ENCODE assay signal across 23 cellular contexts in genomic region chr1:5242850-5243249, GRCh38.
"Had no signal": no experiment of that assay in that cellular context is flagged by ENCODE, and none has a peak within 500 bp of the region (broad histone marks: within the 10 kb centered on the region; RNA-seq: fewer than 3 reads in every experiment).

No MANE protein-coding gene starts in this region.

- H3K4me1 Mint-ChIP-seq: endodermal cell, mesothelial cell of epicardium had no signal

- H3K27me3 Mint-ChIP-seq: dendritic cell treated with granulocyte-macrophage colony-stimulating factor and Interleukin-4, amounts not matched to agents 40 ng/mL and 50 ng/mL, for 4 days had no signal

- H3K4me3 Mint-ChIP-seq: dendritic cell treated with granulocyte-macrophage colony-stimulating factor and Interleukin-4, amounts not matched to agents 40 ng/mL and 50 ng/mL, for 4 days; effector memory CD8-positive, alpha-beta T cell; endodermal cell; mesothelial cell of epicardium had no signal

- H3K27ac ChIP-seq: colonic mucosa, epithelial cell of prostate, esophagus squamous epithelium, gastrocnemius medialis, heart right ventricle, left lung, lower lobe of right lung had no signal

- H3K36me3 Mint-ChIP-seq: mesothelial cell of epicardium had no signal

- H3K27me3 ChIP-seq: colonic mucosa, gastrocnemius medialis, left lung had no signal

- H3K9me3 ChIP-seq: colonic mucosa, gastrocnemius medialis, lower lobe of right lung, mucosa of descending colon had no signal

- H3K4me1 ChIP-seq: colonic mucosa, esophagus squamous epithelium, gastrocnemius medialis, heart right ventricle, left lung, lower lobe of right lung had no signal

- H3K36me3 ChIP-seq: colonic mucosa, esophagus squamous epithelium, gastrocnemius medialis, heart right ventricle, left lung, lower lobe of right lung had no signal

- DNase-seq: colonic mucosa; cortex of kidney; effector CD8-positive, alpha-beta T cell; effector memory CD8-positive, alpha-beta T cell; endodermal cell; erythroblast; esophagus squamous epithelium; foreskin fibroblast; foreskin melanocyte; gastrocnemius medialis; glutamatergic neuron; heart right ventricle; hippocampal formation; left cardiac atrium; left lung; left ventricle myocardium superior; lower lobe of right lung; mesenchymal stem cell; mucosa of descending colon had no signal

- H3K4me3 ChIP-seq: colonic mucosa, esophagus squamous epithelium, gastrocnemius medialis, heart right ventricle, left lung, lower lobe of right lung, mucosa of descending colon had no signal

- ATAC-seq: effector memory CD8-positive, alpha-beta T cell; esophagus mucosa; gastrocnemius medialis; heart right ventricle; left cardiac atrium; left lung; left ventricle myocardium superior; lower lobe of right lung; mucosa of descending colon had no signal

- H3K27ac Mint-ChIP-seq: dendritic cell treated with granulocyte-macrophage colony-stimulating factor and Interleukin-4, amounts not matched to agents 40 ng/mL and 50 ng/mL, for 4 days; effector memory CD8-positive, alpha-beta T cell; endodermal cell; mesothelial cell of epicardium had no signal
